10 cellular contexts compared by ENCODE assay signal in genomic region chr11:15113381-15113780, GRCh38. TPM values are rescaled to one million over a fixed set of nuclear protein-coding genes. Genes with fewer than 3 reads are reported as not detected.
DNase-seq lines count a peak whose midpoint lies in the region; ATAC-seq and TF ChIP-seq lines count a peak whose summit lies in the region.
"Had no signal": no experiment of that assay in that cellular context is flagged by ENCODE, and none has a peak within 500 bp of the region (broad histone marks: within the 10 kb centered on the region; RNA-seq: fewer than 3 reads in every experiment).

No MANE protein-coding gene starts in this region.

- ATAC-seq in HG03103 (IDR thresholded peaks at IDR 0.05; ENCODE audit: low read depth, unreplicated experiment): peak; percentile 91
- peak; percentile 78 for ATAC-seq in stimulated activated naive CD8-positive, alpha-beta T cell treated with anti-CD3 and anti-CD28 coated beads, Interleukin-15, amount 100 ng/mL, for 72 hours
- no peak for ATAC-seq in aorta (ENCODE audit: low FRiP score)

- DNase-seq in activated CD4-positive, alpha-beta T cell treated with anti-CD3 and anti-CD28 coated beads, Interleukin-2, amount 10 ng/mL, durations not matched to agents 7 days and 5 days: peak; percentile 14
- no peak for DNase-seq in activated CD4-positive, alpha-beta T cell treated with anti-CD3 and anti-CD28 coated beads for 48 hours
- DNase-seq in stimulated activated naive CD8-positive, alpha-beta T cell treated with anti-CD3 and anti-CD28 coated beads, Interleukin-15, amount 100 ng/mL, for 72 hours: peak in 1 of 2 donors; percentile 39
- no peak for DNase-seq in NCI-H1092 treated with DMSO at 0.1 percent for 48 hours (lab: John Stamatoyannopoulos, UW)
- no peak for DNase-seq in mammary epithelial cell
- DNase-seq in aorta: no peak

- POLR2A ChIA-PET in activated CD4-positive, alpha-beta T cell treated with anti-CD3 and anti-CD28 coated beads, Interleukin-2, amount 10 ng/mL, durations not matched to agents 7 days and 5 days (lab: Charles Lee): interaction anchor here (0.7 kb wide), 1 partner anchor 47 kb away, joined by 10 read pairs; no protein-coding TSS in a partner anchor

- TF ChIP-seq CTCF in SU-DHL-6 (IDR thresholded peaks at IDR 0.05; ENCODE audit: insufficient read depth, low read length, poor library complexity, severe bottlenecking) (no peak), mammary epithelial cell (conservative IDR thresholded peaks at IDR 0.05 in 1 of 2, IDR thresholded peaks at IDR 0.05 in 1 of 2; ENCODE audit: extremely low read depth in 1 of 2, insufficient read depth in 1 of 2, low read depth in 1 of 2, low read length in 2 of 2) (no peak)

- H3K9me3 ChIP-seq in SU-DHL-6 (ENCODE audit: insufficient read depth, low read length): no peaks in the 10 kb centered on the region
- no peaks in the 10 kb centered on the region for H3K9me3 ChIP-seq in mammary epithelial cell (replicated peaks; ENCODE audit: insufficient read depth, low read length)
- no peaks in the 10 kb centered on the region for H3K9me3 ChIP-seq in aorta (ENCODE audit: control insufficient read depth, low read length)

- H3K9me3 Mint-ChIP-seq in activated CD4-positive, alpha-beta T cell treated with anti-CD3 and anti-CD28 coated beads, Interleukin-2, amount 10 ng/mL, durations not matched to agents 7 days and 5 days: no peaks in the 10 kb centered on the region
- no peaks in the 10 kb centered on the region for H3K9me3 Mint-ChIP-seq in stimulated activated naive CD8-positive, alpha-beta T cell treated with anti-CD3 and anti-CD28 coated beads, Interleukin-15, amount 100 ng/mL, for 72 hours

- no peaks in the 10 kb centered on the region for H4K20me1 ChIP-seq in SU-DHL-6 (ENCODE audit: low read depth, low read length)
- no peaks in the 10 kb centered on the region for H4K20me1 ChIP-seq in mammary epithelial cell (ENCODE audit: insufficient read depth, low read length)

- in situ Hi-C loops in mammary epithelial cell (cut with MboI; ENCODE audit: low sequenced_read_pairs in 2 of 2): no loop called here

- H3F3A ChIP-seq in SU-DHL-6 (ENCODE audit: insufficient read depth): 0 out of 2 replicates have a peak, but pooled peaks cover 7% of the 10 kb centered on the region

- no TSS peak for BruUV-seq in mammary epithelial cell (replicated peaks; lab: Mats Ljungman, UMichigan)

- CTCF ChIA-PET in activated CD4-positive, alpha-beta T cell treated with anti-CD3 and anti-CD28 coated beads, Interleukin-2, amount 10 ng/mL, durations not matched to agents 7 days and 5 days (lab: Charles Lee): interaction anchor here (1.0 to 3.3 kb wide), 3 partner anchors 13 to 39 kb away, joined by 3 to 11 read pairs (median 6); no protein-coding TSS in a partner anchor
- CTCF ChIA-PET in mammary epithelial cell (lab: Charles Lee; ENCODE audit: low non-redundant PET): no interaction called here

- no peaks in the 10 kb centered on the region for H3K9me2 ChIP-seq in SU-DHL-6 (replicated peaks; ENCODE audit: insufficient read depth, low read length)

- H3K27ac ChIP-seq in SU-DHL-6 (ENCODE audit: low read depth, low read length): peak overlapping the region; percentile 38
- no peak overlapping the region for H3K27ac ChIP-seq in mammary epithelial cell (ENCODE audit: insufficient read depth, low read depth, low read length)
- no peak overlapping the region for H3K27ac ChIP-seq in aorta (ENCODE audit: low read depth in 1 of 2, low read length in 2 of 2)
- H3K27ac ChIP-seq: RWPE1 had no signal

- dilution Hi-C loops in mammary epithelial cell (cut with HindIII; ENCODE audit: low sequenced_read_pairs): no loop called here

- H3K4me1 Mint-ChIP-seq in activated CD4-positive, alpha-beta T cell treated with anti-CD3 and anti-CD28 coated beads, Interleukin-2, amount 10 ng/mL, durations not matched to agents 7 days and 5 days: peaks cover 25% of the 10 kb centered on the region
- H3K4me1 Mint-ChIP-seq in stimulated activated naive CD8-positive, alpha-beta T cell treated with anti-CD3 and anti-CD28 coated beads, Interleukin-15, amount 100 ng/mL, for 72 hours: peaks cover 21% of the 10 kb centered on the region

- H3K4me2 ChIP-seq in SU-DHL-6 (ENCODE audit: low read depth, low read length, poor library complexity, severe bottlenecking) (peak overlapping the region; percentile 27), mammary epithelial cell (ENCODE audit: insufficient read depth, low read depth, low read length) (no peak overlapping the region)

- H3K27ac Mint-ChIP-seq in activated CD4-positive, alpha-beta T cell treated with anti-CD3 and anti-CD28 coated beads, Interleukin-2, amount 10 ng/mL, durations not matched to agents 7 days and 5 days: no peak overlapping the region
- peak overlapping the region; percentile 28 to 89 for H3K27ac Mint-ChIP-seq in stimulated activated naive CD8-positive, alpha-beta T cell treated with anti-CD3 and anti-CD28 coated beads, Interleukin-15, amount 100 ng/mL, for 72 hours

- intact Hi-C loops in mammary epithelial cell (cut with micrococcal nuclease): no loop called here
- intact Hi-C loops in aorta (cut with DNase I): no loop called here

- no peaks in the 10 kb centered on the region for H3K36me3 ChIP-seq in SU-DHL-6 (ENCODE audit: low read length)
- no peaks in the 10 kb centered on the region for H3K36me3 ChIP-seq in mammary epithelial cell (ENCODE audit: insufficient read depth, low read length)
- H3K36me3 ChIP-seq in aorta (ENCODE audit: control insufficient read depth in 1 of 2, insufficient read depth in 2 of 2, low read length in 1 of 2): no peaks in the 10 kb centered on the region

- H2AFZ ChIP-seq in SU-DHL-6 (ENCODE audit: low read depth, low read length, severe bottlenecking) (no peak overlapping the region), mammary epithelial cell (ENCODE audit: low read depth, low read length) (no peak overlapping the region)

- no peak overlapping the region for H3K4me3 Mint-ChIP-seq in activated CD4-positive, alpha-beta T cell treated with anti-CD3 and anti-CD28 coated beads, Interleukin-2, amount 10 ng/mL, durations not matched to agents 7 days and 5 days
- peak overlapping the region; percentile 39 to 46 for H3K4me3 Mint-ChIP-seq in stimulated activated naive CD8-positive, alpha-beta T cell treated with anti-CD3 and anti-CD28 coated beads, Interleukin-15, amount 100 ng/mL, for 72 hours

- peaks cover 3% of the 10 kb centered on the region for H3K4me1 ChIP-seq in mammary epithelial cell (ENCODE audit: insufficient read depth, low read length)
- H3K4me1 ChIP-seq in aorta (ENCODE audit: control insufficient read depth in 1 of 2, insufficient read depth in 2 of 2, low read length in 2 of 2): no peaks in the 10 kb centered on the region

- no peaks in the 10 kb centered on the region for H3K79me2 ChIP-seq in SU-DHL-6 (ENCODE audit: insufficient read depth, low read length)
- no peaks in the 10 kb centered on the region for H3K79me2 ChIP-seq in mammary epithelial cell (ENCODE audit: insufficient read depth, low read length)

- H3K4me3 ChIP-seq in SU-DHL-6 (ENCODE audit: insufficient read depth, low read length, poor library complexity, severe bottlenecking): peak overlapping the region; percentile 11
- H3K4me3 ChIP-seq in mammary epithelial cell (replicated peaks in 1 of 3; ENCODE audit: insufficient read depth in 1 of 3, low read depth in 2 of 3, low read length in 3 of 3): no peak overlapping the region
- H3K4me3 ChIP-seq in aorta (ENCODE audit: low read length in 2 of 2): no peak overlapping the region

- no peak overlapping the region for H3K9ac ChIP-seq in SU-DHL-6 (ENCODE audit: low read length)
- no peak overlapping the region for H3K9ac ChIP-seq in mammary epithelial cell (ENCODE audit: insufficient read depth, low read length)

- no peaks in the 10 kb centered on the region for H3K27me3 ChIP-seq in SU-DHL-6 (ENCODE audit: low read length)
- H3K27me3 ChIP-seq in mammary epithelial cell (ENCODE audit: insufficient read depth, low read length): no peaks in the 10 kb centered on the region
- H3K27me3 ChIP-seq in aorta (ENCODE audit: control insufficient read depth in 1 of 2, insufficient read depth in 2 of 2, low read length in 1 of 2): no peaks in the 10 kb centered on the region

- H3K27me3 Mint-ChIP-seq in activated CD4-positive, alpha-beta T cell treated with anti-CD3 and anti-CD28 coated beads, Interleukin-2, amount 10 ng/mL, durations not matched to agents 7 days and 5 days: peaks cover 31% of the 10 kb centered on the region
- H3K27me3 Mint-ChIP-seq in stimulated activated naive CD8-positive, alpha-beta T cell treated with anti-CD3 and anti-CD28 coated beads, Interleukin-15, amount 100 ng/mL, for 72 hours: peaks cover 47% of the 10 kb centered on the region

- peaks cover 5% of the 10 kb centered on the region for H3K36me3 Mint-ChIP-seq in activated CD4-positive, alpha-beta T cell treated with anti-CD3 and anti-CD28 coated beads, Interleukin-2, amount 10 ng/mL, durations not matched to agents 7 days and 5 days (ENCODE audit: low read depth)

- WGBS in mammary epithelial cell (ENCODE audit: low coverage, missing lambda C conversion rate): 78% methylated on average over 4 of the region's 5 CpGs
- WGBS in aorta, 2 donors: 94 to 96% methylated on average over 5 of the region's 5 CpGs

RNA-seq across cellular contexts. Expression of gene INSC, which starts 1.3 kb away (rescaled TPM):
- under 1 TPM in 1 of 2 experiments, not detected in 1; 0.23 TPM for total RNA-seq in activated CD4-positive, alpha-beta T cell treated with anti-CD3 and anti-CD28 coated beads, Interleukin-2, amount 10 ng/mL, durations not matched to agents 7 days and 5 days
- 1 to 10 TPM in 1 of 2 donors, under 1 TPM in 1; 0.67 to 2.0 TPM for total RNA-seq in mammary epithelial cell
- 0.63 TPM for polyA plus RNA-seq in mammary epithelial cell
- polyA minus RNA-seq in mammary epithelial cell: 15.4 TPM
- total RNA-seq in aorta: 1 to 10 TPM; 1.1 to 1.3 TPM
- polyA plus RNA-seq in aorta: under 1 TPM; 0.63 to 0.95 TPM

RNA-seq across cellular contexts. Expression of gene CALCB, which starts 40.0 kb away (rescaled TPM):
- under 1 TPM; 0.35 to 0.89 TPM for total RNA-seq in activated CD4-positive, alpha-beta T cell treated with anti-CD3 and anti-CD28 coated beads, Interleukin-2, amount 10 ng/mL, durations not matched to agents 7 days and 5 days
- total RNA-seq in mammary epithelial cell: under 1 TPM; 0.33 to 0.99 TPM
- not detected for polyA plus RNA-seq in mammary epithelial cell
- polyA minus RNA-seq in mammary epithelial cell: not detected
- total RNA-seq in aorta: under 1 TPM; 0.15 to 0.16 TPM
- not detected for polyA plus RNA-seq in aorta
- polyA plus RNA-seq: AG04450 had no signal
